ENCODE assay signal across 16 cellular contexts in genomic region chr4:7121174-7121573, GRCh38. TPM values are rescaled to one million over a fixed set of nuclear protein-coding genes. Genes with fewer than 3 reads are reported as not detected.
DNase-seq lines count a peak whose midpoint lies in the region; ATAC-seq and TF ChIP-seq lines count a peak whose summit lies in the region.
"Had no signal": no experiment of that assay in that cellular context is flagged by ENCODE, and none has a peak within 500 bp of the region (broad histone marks: within the 10 kb centered on the region; RNA-seq: fewer than 3 reads in every experiment).

No MANE protein-coding gene starts in this region.

- WGBS in testis, 2 donors = 51 to 56% methylated on average over 14 to 15 of the region's 15 CpGs

- POLR2A ChIA-PET in naive thymus-derived CD8-positive, alpha-beta T cell (lab: Charles Lee) = no interaction called here

- no peak for ATAC-seq in naive thymus-derived CD8-positive, alpha-beta T cell

- TF ChIP-seq CTCF in WERI-Rb-1 (IDR thresholded peaks at IDR 0.05; ENCODE audit: low read depth, low read length) (no peak), nephron (IDR thresholded peaks at IDR 0.05; ENCODE audit: unreplicated experiment in 3 of 3) (no peak), testis (IDR thresholded peaks at IDR 0.05) (no peak), GM20000 (IDR thresholded peaks at IDR 0.05; ENCODE audit: extremely low read depth, missing control alignments) (no peak)

- peaks cover 23% of the 10 kb centered on the region for H3K4me1 Mint-ChIP-seq in nephron
- no peaks in the 10 kb centered on the region for H3K4me1 Mint-ChIP-seq in naive thymus-derived CD8-positive, alpha-beta T cell
- H3K4me1 Mint-ChIP-seq in activated naive CD4-positive, alpha-beta T cell treated with anti-CD3 and anti-CD28 coated beads for 36 hours (ENCODE audit: low read depth) = no peaks in the 10 kb centered on the region

- H3K36me3 Mint-ChIP-seq in nephron (ENCODE audit: low read depth) = no peaks in the 10 kb centered on the region
- peaks cover 0 to 4% (median 0%) of the 10 kb centered on the region in 3 donors for H3K36me3 Mint-ChIP-seq in naive thymus-derived CD8-positive, alpha-beta T cell
- no peaks in the 10 kb centered on the region for H3K36me3 Mint-ChIP-seq in activated naive CD4-positive, alpha-beta T cell treated with anti-CD3 and anti-CD28 coated beads for 36 hours (ENCODE audit: low read depth)

- peaks cover 15% of the 10 kb centered on the region for H3K4me1 ChIP-seq in testis

- H3K4me3 ChIP-seq in WERI-Rb-1 (ENCODE audit: low read depth, low read length) (no peak overlapping the region), testis (no peak overlapping the region)
- H3K4me3 ChIP-seq: K562 had no signal

- H3K9me3 Mint-ChIP-seq in nephron = peaks cover 3% of the 10 kb centered on the region
- H3K9me3 Mint-ChIP-seq in naive thymus-derived CD8-positive, alpha-beta T cell = peaks cover 0 to 17% (median 0%) of the 10 kb centered on the region in 9 donors
- no peaks in the 10 kb centered on the region for H3K9me3 Mint-ChIP-seq in activated naive CD4-positive, alpha-beta T cell treated with anti-CD3 and anti-CD28 coated beads for 36 hours

- H3K27me3 Mint-ChIP-seq in nephron (ENCODE audit: low read depth) = peaks cover 47% of the 10 kb centered on the region
- peaks cover 18 to 55% (median 33%) of the 10 kb centered on the region in 5 donors for H3K27me3 Mint-ChIP-seq in naive thymus-derived CD8-positive, alpha-beta T cell
- peaks cover 10% of the 10 kb centered on the region for H3K27me3 Mint-ChIP-seq in activated naive CD4-positive, alpha-beta T cell treated with anti-CD3 and anti-CD28 coated beads for 36 hours (ENCODE audit: low read depth)

- H3K27ac ChIP-seq in WERI-Rb-1 (peak overlapping the region; percentile 39; the same call in 1 of the 2 replicates), testis (peak overlapping the region in 1 of 2 donors; percentile 36)
- H3K27ac ChIP-seq: C4-2B had no signal

- H3K9me3 ChIP-seq in WERI-Rb-1 (ENCODE audit: severe bottlenecking) = peaks cover 3% of the 10 kb centered on the region
- no peaks in the 10 kb centered on the region for H3K9me3 ChIP-seq in testis

- intact Hi-C loops in testis (cut with DNase I; ENCODE audit: low total_unique reads) = no loop called here
- intact Hi-C loops in activated naive CD4-positive, alpha-beta T cell treated with anti-CD3 and anti-CD28 coated beads for 36 hours (cut with micrococcal nuclease) = no loop called here

- H3K27me3 ChIP-seq in WERI-Rb-1 (ENCODE audit: insufficient read depth, low read depth, severe bottlenecking) (no peaks in the 10 kb centered on the region), testis (no peaks in the 10 kb centered on the region)

- DNase-seq in EH (ENCODE audit: low read depth) (peak; percentile 6), WERI-Rb-1 (no peak), testis (peak; percentile 52), GM20000 (ENCODE audit: low spot score) (no peak)
- DNase-seq in naive thymus-derived CD8-positive, alpha-beta T cell = no peak
- DNase-seq in activated naive CD4-positive, alpha-beta T cell treated with anti-CD3 and anti-CD28 coated beads for 36 hours = no peak
- DNase-seq: DMS79; NCI-H1105; NCI-H1694 treated with DMSO at 0.1 percent for 48 hours; NCI-H510A; NCI-H748 treated with DMSO at 0.1 percent for 48 hours; NK-92 treated with Interleukin-12 subunit alpha and Interleukin-12 subunit beta, amount 100 ng/mL, for 24 hours; SIG-M5 had no signal

- CTCF ChIA-PET in activated naive CD4-positive, alpha-beta T cell treated with anti-CD3 and anti-CD28 coated beads for 36 hours (lab: Charles Lee) = interaction anchor here (1.6 kb wide), 1 partner anchor 18 kb away, joined by 4 read pairs; no protein-coding TSS in a partner anchor

- no peak overlapping the region for H3K4me3 Mint-ChIP-seq in nephron
- H3K4me3 Mint-ChIP-seq in naive thymus-derived CD8-positive, alpha-beta T cell = no peak overlapping the region
- H3K4me3 Mint-ChIP-seq in activated naive CD4-positive, alpha-beta T cell treated with anti-CD3 and anti-CD28 coated beads for 36 hours = no peak overlapping the region

- H3K36me3 ChIP-seq in WERI-Rb-1 = no peaks in the 10 kb centered on the region
- no peaks in the 10 kb centered on the region for H3K36me3 ChIP-seq in testis (ENCODE audit: low read depth, missing control alignments)

- TF ChIP-seq POLR2A in testis (IDR thresholded peaks at IDR 0.05) = no peak

- peak overlapping the region in 2 of 3 experiments; percentile 48 to 69 for H3K27ac Mint-ChIP-seq in nephron
- H3K27ac Mint-ChIP-seq in naive thymus-derived CD8-positive, alpha-beta T cell = no peak overlapping the region
- no peak overlapping the region for H3K27ac Mint-ChIP-seq in activated naive CD4-positive, alpha-beta T cell treated with anti-CD3 and anti-CD28 coated beads for 36 hours

RNA-seq across cellular contexts. Expression of gene GRPEL1, which starts 53.3 kb away (rescaled TPM):
- 10 to 100 TPM; 40.8 to 58.5 TPM for total RNA-seq in testis
- 88.6 TPM for polyA plus RNA-seq in testis (ENCODE audit: insufficient read depth, low read depth, low replicate concordance)
- total RNA-seq in naive thymus-derived CD8-positive, alpha-beta T cell = 10 to 100 TPM; 37.8 to 39.7 TPM
- 10 to 100 TPM; 31.4 to 47.6 (median 36.3) TPM for polyA plus RNA-seq in naive thymus-derived CD8-positive, alpha-beta T cell
- 10 to 100 TPM; 53.7 to 53.9 TPM for total RNA-seq in activated naive CD4-positive, alpha-beta T cell treated with anti-CD3 and anti-CD28 coated beads for 36 hours

Comparison
In these comparisons a context has a peak if more than half of its experiments do, and no peak if none do; other contexts are left out.
1. DNase-seq: peak in EH (single experiment) and testis (single experiment); none in WERI-Rb-1 (single experiment), naive thymus-derived CD8-positive, alpha-beta T cell (0 of 10), GM20000 (single experiment) and activated naive CD4-positive, alpha-beta T cell treated with anti-CD3 and anti-CD28 coated beads for 36 hours (single experiment).
2. H3K27ac Mint-ChIP-seq: peak in nephron (2 of 3); none in naive thymus-derived CD8-positive, alpha-beta T cell (0 of 10) and activated naive CD4-positive, alpha-beta T cell treated with anti-CD3 and anti-CD28 coated beads for 36 hours (single experiment).